Comparison of ENCODE assay signal across 27 cellular contexts in genomic region chr12:105024926-105025325, GRCh38. TPM values are rescaled to one million over a fixed set of nuclear protein-coding genes. Genes with fewer than 3 reads are reported as not detected.
DNase-seq lines count a peak whose midpoint lies in the region; ATAC-seq and TF ChIP-seq lines count a peak whose summit lies in the region.
"Had no signal": no experiment of that assay in that cellular context is flagged by ENCODE, and none has a peak within 500 bp of the region (broad histone marks: within the 10 kb centered on the region; RNA-seq: fewer than 3 reads in every experiment).

No MANE protein-coding gene starts in this region.

- H4K20me1 ChIP-seq in neural cell (ENCODE audit: insufficient read depth) = no peaks in the 10 kb centered on the region

- H3K4me3 ChIP-seq in cardiac muscle cell = no peak overlapping the region
- H3K4me3 ChIP-seq in left ventricle myocardium inferior = no peak overlapping the region
- no peak overlapping the region for H3K4me3 ChIP-seq in neural cell (ENCODE audit: low read length)
- no peak overlapping the region for H3K4me3 ChIP-seq in transverse colon
- H3K4me3 ChIP-seq: heart left ventricle, MG63, ovary, vagina had no signal

- no peak for TF ChIP-seq POLR2A in transverse colon (IDR thresholded peaks at IDR 0.05)

- no peaks in the 10 kb centered on the region for H3K36me3 ChIP-seq in cardiac muscle cell
- H3K36me3 ChIP-seq in left ventricle myocardium inferior = no peaks in the 10 kb centered on the region
- no peaks in the 10 kb centered on the region for H3K36me3 ChIP-seq in neural cell (ENCODE audit: insufficient read depth, low read length)
- H3K36me3 ChIP-seq in transverse colon = no peaks in the 10 kb centered on the region
- H3K36me3 ChIP-seq: ovary, vagina had no signal

- TF ChIP-seq CTCF in cardiac muscle cell (IDR thresholded peaks at IDR 0.05; ENCODE audit: low read depth, low read length) (no peak), left ventricle myocardium inferior (IDR thresholded peaks at IDR 0.05; ENCODE audit: borderline replicate concordance) (no peak), neural cell (IDR thresholded peaks at IDR 0.05; ENCODE audit: poor library complexity, severe bottlenecking) (no peak), transverse colon (IDR thresholded peaks at IDR 0.05) (no peak)

- H2AFZ ChIP-seq in neural cell (ENCODE audit: low read depth, low read length) = no peak overlapping the region

- DNase-seq in cardiac muscle cell (ENCODE audit: low read depth in 1 of 2, low spot score in 1 of 2) (peak in 1 of 2 donors; percentile 72), Right ventricle myocardium inferior (ENCODE audit: missing footprints) (no peak), left ventricle myocardium inferior (no peak), transverse colon (no peak), LoVo (ENCODE audit: low spot score) (no peak), germinal center (ENCODE audit: low spot score) (no peak), hepatic stellate cell (ENCODE audit: low spot score) (no peak)
- DNase-seq: activated CD4-positive, alpha-beta T cell treated with anti-CD3 and anti-CD28 coated beads for 4 hours; activated T-cell treated with anti-CD3 and anti-CD28 coated beads for 4 hours; amniotic stem cell; Calu3; cortex of kidney; DMS79; effector memory CD8-positive, alpha-beta T cell; H9; heart left ventricle; KG1; mammary epithelial cell; MG63; NCI-H1417 treated with DMSO at 0.1 percent for 48 hours; NCI-H2029 treated with DMSO at 0.1 percent for 48 hours; NCI-H524 treated with DMSO at 0.1 percent for 48 hours; ovary; stimulated activated CD4-positive, alpha-beta T cell treated with anti-CD3 and anti-CD28 coated beads, Interleukin-12 subunit alpha, Interleukin-12 subunit beta, amount 100 ng/mL, for 4 hours; stimulated activated CD4-positive, alpha-beta T cell treated with anti-CD3 and anti-CD28 coated beads, Interleukin-2, amount 100 ng/mL, for 48 hours had no signal

- H3K4me2 ChIP-seq in neural cell (ENCODE audit: low read length) = peak overlapping the region; percentile 32

- intact Hi-C loops in Right ventricle myocardium inferior (cut with DNase I) (no loop called here), left ventricle myocardium inferior (cut with micrococcal nuclease) (no loop called here), transverse colon (cut with DNase I; ENCODE audit: low total_unique reads) (no loop called here)

- H3K79me2 ChIP-seq in neural cell (replicated peaks; ENCODE audit: insufficient read depth, low read length) = no peaks in the 10 kb centered on the region

- H3K9me2 ChIP-seq in neural cell (ENCODE audit: insufficient read depth, low read length) = no peaks in the 10 kb centered on the region

- WGBS in transverse colon (ENCODE audit: low coverage in 1 of 2), 2 donors = 60 to 100% methylated on average over 1 to 2 of the region's 2 CpGs

- H3K4me1 ChIP-seq in cardiac muscle cell (ENCODE audit: low read depth) = peaks cover 40% of the 10 kb centered on the region
- H3K4me1 ChIP-seq in left ventricle myocardium inferior = peaks cover 24% of the 10 kb centered on the region
- H3K4me1 ChIP-seq in transverse colon = peaks cover 7 to 20% (median 13%) of the 10 kb centered on the region in 4 donors

- H3K9ac ChIP-seq in neural cell (ENCODE audit: low read length) = no peak overlapping the region

- H3K27ac ChIP-seq in cardiac muscle cell (peak overlapping the region; percentile 97), left ventricle myocardium inferior (replicated peaks) (peak overlapping the region; percentile 57), neural cell (ENCODE audit: low read length) (no peak overlapping the region), transverse colon (peak overlapping the region in 3 of 4 donors; percentile 31 to 68 (median 61))
- H3K27ac ChIP-seq: ovary had no signal

- ATAC-seq in Right ventricle myocardium inferior = no peak
- ATAC-seq: effector memory CD8-positive, alpha-beta T cell had no signal

- H3K9me3 ChIP-seq in cardiac muscle cell (ENCODE audit: low read depth) = no peaks in the 10 kb centered on the region
- H3K9me3 ChIP-seq in left ventricle myocardium inferior (replicated peaks) = no peaks in the 10 kb centered on the region
- H3K9me3 ChIP-seq in neural cell (ENCODE audit: low read length) = no peaks in the 10 kb centered on the region
- no peaks in the 10 kb centered on the region for H3K9me3 ChIP-seq in transverse colon
- H3K9me3 ChIP-seq: heart left ventricle, MG63, ovary, vagina had no signal

- TF ChIP-seq RAD21 in neural cell (conservative IDR thresholded peaks at IDR 0.05) = no peak

- TF ChIP-seq EP300 in neural cell (conservative IDR thresholded peaks at IDR 0.05; ENCODE audit: poor library complexity, severe bottlenecking) (no peak), transverse colon (IDR thresholded peaks at IDR 0.05; ENCODE audit: low read depth) (no peak)

- in situ Hi-C loops in transverse colon (cut with MboI; ENCODE audit: low pct_ligation_motif_present in 1 of 4, low pct_unique_long_range_greater_than_20kb in 1 of 4, low sequenced_read_pairs in 3 of 4) = no loop called here

- H3K27me3 ChIP-seq in cardiac muscle cell (no peaks in the 10 kb centered on the region), left ventricle myocardium inferior (ENCODE audit: low read depth) (no peaks in the 10 kb centered on the region), neural cell (ENCODE audit: insufficient read depth, low read depth, low read length) (no peaks in the 10 kb centered on the region), transverse colon (no peaks in the 10 kb centered on the region)
- H3K27me3 ChIP-seq: heart left ventricle, MG63, ovary, vagina had no signal

- no peaks in the 10 kb centered on the region for H3F3A ChIP-seq in neural cell (ENCODE audit: insufficient read depth, low read length, poor library complexity, severe bottlenecking)

TF ChIP-seq in neural cell, 6 proteins besides CTCF, POLR2A, EP300 and RAD21:
- TF ChIP-seq TAF1 (IDR thresholded peaks at IDR 0.05; ENCODE audit: low read depth) (no peak), MXI1 (conservative IDR thresholded peaks at IDR 0.05; ENCODE audit: poor library complexity, severe bottlenecking) (no peak), SMC3 (conservative IDR thresholded peaks at IDR 0.05; ENCODE audit: poor library complexity) (no peak), REST (IDR thresholded peaks at IDR 0.05; ENCODE audit: borderline replicate concordance) (no peak), POLR2AphosphoS5 (IDR thresholded peaks at IDR 0.05) (no peak), EZH2 (IDR thresholded peaks at IDR 0.05; ENCODE audit: borderline replicate concordance, insufficient read depth, low read length, poor library complexity, severe bottlenecking) (no peak)

RNA-seq across cellular contexts. Expression of gene NOPCHAP1, which starts 38.8 kb away (rescaled TPM):
- 7.5 and 9.0 TPM in 2 replicates for total RNA-seq in cardiac muscle cell
- 25.6 and 50.9 TPM in 2 replicates for polyA plus RNA-seq in cardiac muscle cell
- total RNA-seq in Right ventricle myocardium inferior = 9.9 TPM
- total RNA-seq in left ventricle myocardium inferior = 11.1 TPM
- polyA plus RNA-seq in neural cell = 10.0 and 12.0 TPM in 2 replicates
- polyA minus RNA-seq in neural cell = 23.1 and 28.6 TPM in 2 replicates
- 1 to 10 TPM in 3 of 4 donors, under 1 TPM in 1; 0.37 to 5.7 (median 2.2) TPM for total RNA-seq in transverse colon

RNA-seq across cellular contexts. Expression of gene ALDH1L2, which starts 59.3 kb away (rescaled TPM):
- 0.14 and 0.63 TPM in 2 replicates for total RNA-seq in cardiac muscle cell
- polyA plus RNA-seq in cardiac muscle cell = 0.12 and 2.3 TPM in 2 replicates
- total RNA-seq in Right ventricle myocardium inferior = 2.7 TPM
- total RNA-seq in left ventricle myocardium inferior = 3.0 TPM
- polyA plus RNA-seq in neural cell = 0.35 and 1.0 TPM in 2 replicates
- polyA minus RNA-seq in neural cell = 0.81 and 1.7 TPM in 2 replicates
- 1 to 10 TPM in 3 of 4 donors, under 1 TPM in 1; 0.37 to 4.8 (median 2.3) TPM for total RNA-seq in transverse colon
